In the genomic region with DNA sequence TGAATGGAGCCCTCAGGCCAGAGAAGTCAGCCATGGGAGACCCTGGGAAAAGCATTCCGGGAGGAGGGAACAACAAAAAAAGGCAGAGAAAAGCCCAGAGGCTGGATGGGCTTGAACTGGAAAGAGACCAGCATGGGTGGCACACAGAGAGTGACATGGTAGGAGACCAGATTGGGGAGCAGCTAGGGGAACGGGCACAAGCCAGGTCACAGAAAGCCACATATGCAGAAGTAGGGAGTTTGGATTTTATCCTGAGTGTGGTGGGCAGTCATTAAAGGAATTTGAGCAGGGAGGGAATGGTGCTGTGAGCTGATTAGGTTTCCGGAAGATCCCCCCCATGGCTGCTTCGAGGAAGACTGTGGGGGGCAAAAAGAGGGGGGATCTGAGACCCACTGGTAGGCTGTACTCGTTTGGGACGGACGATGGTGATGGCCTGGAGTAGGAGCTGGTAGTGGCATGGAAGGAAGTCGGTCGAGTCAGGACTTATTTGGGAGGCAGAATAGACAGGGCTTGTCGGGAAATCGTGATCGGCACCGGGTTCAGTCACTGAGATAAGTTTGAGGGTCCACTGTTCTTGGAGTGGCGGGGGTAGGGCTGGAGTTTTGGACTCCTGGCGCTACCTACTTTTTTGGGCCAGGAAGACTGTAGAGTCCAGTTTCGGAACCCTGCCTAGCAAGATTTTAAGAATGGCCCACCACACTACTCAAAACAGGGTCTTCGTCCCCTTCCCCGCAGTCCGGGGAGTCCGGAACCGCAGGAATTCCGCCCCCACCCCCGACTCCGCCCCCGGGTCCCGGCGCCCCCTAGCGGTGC, we compare ENCODE assay signal across 8 cellular contexts. TPM values are rescaled to one million over a fixed set of nuclear protein-coding genes. Genes with fewer than 3 reads are reported as not detected.
DNase-seq lines count a peak whose midpoint lies in the region; ATAC-seq and TF ChIP-seq lines count a peak whose summit lies in the region.

No MANE protein-coding gene starts in this region.

- H3K9me3 ChIP-seq in SJCRH30 (replicated peaks) = no peaks in the 10 kb centered on the region

- H3K27ac ChIP-seq in SJCRH30 = peak overlapping the region; percentile 89

- H3K4me3 Mint-ChIP-seq in endothelial cell (ENCODE audit: unreplicated experiment) (peak overlapping the region; percentile 94), naive B cell (peak overlapping the region; percentile 91 to 96 (median 94))

- H3K4me1 ChIP-seq in SJCRH30 = peaks cover 4% of the 10 kb centered on the region; the same call in 1 of the 2 replicates

- H3K36me3 ChIP-seq in SJCRH30 = no peaks in the 10 kb centered on the region

- no peaks in the 10 kb centered on the region for H3K9me3 Mint-ChIP-seq in endothelial cell (ENCODE audit: unreplicated experiment)
- no peaks in the 10 kb centered on the region for H3K9me3 Mint-ChIP-seq in naive B cell

- peak overlapping the region; percentile 81 for H3K4me3 ChIP-seq in SJCRH30

- H3K27ac Mint-ChIP-seq in endothelial cell (ENCODE audit: unreplicated experiment) = peak overlapping the region; percentile 99
- peak overlapping the region; percentile 90 to 98 (median 96) for H3K27ac Mint-ChIP-seq in naive B cell

- H3K27me3 Mint-ChIP-seq in endothelial cell (ENCODE audit: unreplicated experiment) (peaks cover 14% of the 10 kb centered on the region), naive B cell (no peaks in the 10 kb centered on the region)

- TF ChIP-seq CTCF in endothelial cell (IDR thresholded peaks at IDR 0.05; ENCODE audit: unreplicated experiment) = no peak

- peaks cover 11% of the 10 kb centered on the region for H3K4me1 Mint-ChIP-seq in endothelial cell (ENCODE audit: unreplicated experiment)
- peaks cover 16 to 32% (median 24%) of the 10 kb centered on the region in 3 donors for H3K4me1 Mint-ChIP-seq in naive B cell

- H3K27me3 ChIP-seq in SJCRH30 = no peaks in the 10 kb centered on the region

- ATAC-seq in naive B cell (ENCODE audit: low read depth in 2 of 2) (no peak), GM21717 (IDR thresholded peaks at IDR 0.05; ENCODE audit: unreplicated experiment) (no peak), HG03135 (IDR thresholded peaks at IDR 0.05; ENCODE audit: unreplicated experiment) (no peak)

- peak; percentile 47 for DNase-seq in NK-92 treated with Interleukin-12 subunit alpha and Interleukin-12 subunit beta, amount 100 ng/mL, for 24 hours (lab: John Stamatoyannopoulos, UW)
- DNase-seq in NK-92 (lab: John Stamatoyannopoulos, UW; ENCODE audit: unreplicated experiment) (no peak), SJCRH30 (peak; percentile 43 to 60), endothelial cell (ENCODE audit: low spot score) (no peak), naive B cell (no peak), NCI-H1092 (lab: John Stamatoyannopoulos, UW) (no peak)

- H3K36me3 Mint-ChIP-seq in endothelial cell (ENCODE audit: low read depth, unreplicated experiment) (peaks cover 4% of the 10 kb centered on the region), naive B cell (no peaks in the 10 kb centered on the region)

RNA-seq across cellular contexts. Expression of a gene that starts 0.9 kb away (rescaled TPM):
- 4.4 and 5.3 TPM in 2 replicates for total RNA-seq in SJCRH30 (2014; rRNA removed; shearing (Covaris generic))
- total RNA-seq in endothelial cell (ENCODE audit: unreplicated experiment) = 11.8 TPM
- 10 to 100 TPM in 4 of 6 donors, 1 to 10 TPM in 2; 8.7 to 23.0 (median 13.0) TPM for polyA plus RNA-seq in naive B cell (ENCODE audit: low read depth in 6 of 6)

RNA-seq across cellular contexts. Expression of a gene that starts 11.7 kb away (rescaled TPM):
- total RNA-seq in SJCRH30 (2014; rRNA removed; shearing (Covaris generic)) = 2.9 and 4.0 TPM in 2 replicates
- total RNA-seq in endothelial cell (ENCODE audit: unreplicated experiment) = 6.7 TPM
- under 1 TPM in 4 of 6 donors, not detected in 2; 0.05 to 0.38 (median 0.23) TPM for polyA plus RNA-seq in naive B cell (ENCODE audit: low read depth in 6 of 6)

RNA-seq across cellular contexts. Expression of a gene that starts 19.3 kb away (rescaled TPM):
- total RNA-seq in SJCRH30 (2014; rRNA removed; shearing (Covaris generic)) = 29.7 and 35.6 TPM in 2 replicates
- 42.9 TPM for total RNA-seq in endothelial cell (ENCODE audit: unreplicated experiment)
- polyA plus RNA-seq in naive B cell (ENCODE audit: low read depth in 6 of 6) = 10 to 100 TPM in 5 of 6 donors, 1 to 10 TPM in 1; 9.8 to 17.6 (median 13.3) TPM

RNA-seq across cellular contexts. Expression of a gene that starts 34.9 kb away (rescaled TPM):
- 0.10 TPM in 1 of 2 replicates, not detected in the other for total RNA-seq in SJCRH30 (2014; rRNA removed; shearing (Covaris generic))
- total RNA-seq in endothelial cell (ENCODE audit: unreplicated experiment) = not detected
- not detected for polyA plus RNA-seq in naive B cell (ENCODE audit: low read depth in 6 of 6)

RNA-seq across cellular contexts. Expression of a gene that starts 40.7 kb away (rescaled TPM):
- total RNA-seq in SJCRH30 (2014; rRNA removed; shearing (Covaris generic)) = 3.8 and 6.6 TPM in 2 replicates
- total RNA-seq in endothelial cell (ENCODE audit: unreplicated experiment) = 17.5 TPM
- 10 to 100 TPM in 5 of 6 donors, 1 to 10 TPM in 1; 5.3 to 35.3 (median 24.5) TPM for polyA plus RNA-seq in naive B cell (ENCODE audit: low read depth in 6 of 6)

Comparison
In these comparisons a context has a peak if more than half of its experiments do, and no peak if none do; other contexts are left out.
1. DNase-seq: peak in NK-92 treated with Interleukin-12 subunit alpha and Interleukin-12 subunit beta, amount 100 ng/mL, for 24 hours (single experiment) and SJCRH30 (2 of 2); none in NK-92 (single experiment), endothelial cell (single experiment), naive B cell (single experiment) and NCI-H1092 (single experiment).